ENCODE assay signal across 12 cellular contexts in genomic region chr1:45009296-45009865, GRCh38. TPM values are rescaled to one million over a fixed set of nuclear protein-coding genes. Genes with fewer than 3 reads are reported as not detected.
DNase-seq lines count a peak whose midpoint lies in the region; ATAC-seq and TF ChIP-seq lines count a peak whose summit lies in the region.
"Had no signal": no experiment of that assay in that cellular context is flagged by ENCODE, and none has a peak within 500 bp of the region (broad histone marks: within the 10 kb centered on the region; RNA-seq: fewer than 3 reads in every experiment).

No MANE protein-coding gene starts in this region.

- H3K4me2 ChIP-seq in mammary epithelial cell (ENCODE audit: insufficient read depth, low read depth, low read length) (peak overlapping the region; percentile 93), smooth muscle cell (no peak overlapping the region)

- WGBS in mammary epithelial cell (ENCODE audit: low coverage, missing lambda C conversion rate) = 96% methylated on average over 5 of the region's 11 CpGs
- 96% methylated on average over 11 of the region's 11 CpGs for WGBS in smooth muscle cell (ENCODE audit: low lambda C conversion rate)

- no peak for TF ChIP-seq CTCF in AG04450 (IDR thresholded peaks at IDR 0.05; ENCODE audit: low read depth, low read length)
- TF ChIP-seq CTCF in HFF-Myc (IDR thresholded peaks at IDR 0.05; ENCODE audit: low read depth, low read length, missing control alignments) = no peak
- no peak for TF ChIP-seq CTCF in mammary epithelial cell (conservative IDR thresholded peaks at IDR 0.05 in 1 of 2, IDR thresholded peaks at IDR 0.05 in 1 of 2; ENCODE audit: extremely low read depth in 1 of 2, insufficient read depth in 1 of 2, low read depth in 1 of 2, low read length in 2 of 2)
- TF ChIP-seq CTCF in smooth muscle cell (IDR thresholded peaks at IDR 0.05; ENCODE audit: borderline replicate concordance, insufficient read depth, poor library complexity, severe bottlenecking) = no peak
- TF ChIP-seq CTCF in Peyer's patch (IDR thresholded peaks at IDR 0.05) = no peak

- peaks cover 43% of the 10 kb centered on the region for H3K79me2 ChIP-seq in mammary epithelial cell (ENCODE audit: insufficient read depth, low read length)
- H3K79me2 ChIP-seq in smooth muscle cell (ENCODE audit: low read depth) = peaks cover 10% of the 10 kb centered on the region

- H3K4me3 ChIP-seq in AG04450 (ENCODE audit: low read depth, low read length) (peak overlapping the region; percentile 92; the same call in 1 of the 2 replicates), HFF-Myc (replicated peaks; ENCODE audit: low read depth, low read length) (peak overlapping the region; percentile 96), mammary epithelial cell (replicated peaks in 1 of 3; ENCODE audit: insufficient read depth in 1 of 3, low read depth in 2 of 3, low read length in 3 of 3) (no peak overlapping the region), smooth muscle cell (no peak overlapping the region), Peyer's patch (peak overlapping the region in 2 of 4 donors; percentile 82 to 83)

- H3F3A ChIP-seq in smooth muscle cell (ENCODE audit: low read depth) = no peaks in the 10 kb centered on the region

- DNase-seq in AG04450 (ENCODE audit: low read depth, low spot score) (no peak), HFF-Myc (ENCODE audit: extremely low read depth, low read depth) (no peak), mammary epithelial cell (no peak), smooth muscle cell (lab: John Stamatoyannopoulos, UW; ENCODE audit: unreplicated experiment) (no peak), NCI-H2196 treated with DMSO at 0.1 percent for 48 hours (lab: John Stamatoyannopoulos, UW; ENCODE audit: unreplicated experiment) (no peak), SKM-1 treated with dmso at 0.1 percent for 144 hours (lab: John Stamatoyannopoulos, UW; ENCODE audit: unreplicated experiment) (no peak), Peyer's patch (no peak)
- no peak for DNase-seq in naive thymus-derived CD8-positive, alpha-beta T cell
- DNase-seq: dermis blood vessel endothelial cell, DMS 273 treated with DMSO at 0.1 percent for 48 hours, H7, NCI-H1417 had no signal

- H3K9ac ChIP-seq in mammary epithelial cell (ENCODE audit: insufficient read depth, low read length) = no peak overlapping the region
- no peak overlapping the region for H3K9ac ChIP-seq in smooth muscle cell (ENCODE audit: low read depth)

- H2AFZ ChIP-seq in mammary epithelial cell (ENCODE audit: low read depth, low read length) (no peak overlapping the region), smooth muscle cell (ENCODE audit: low read depth) (no peak overlapping the region)

- H3K9me3 Mint-ChIP-seq in naive thymus-derived CD8-positive, alpha-beta T cell = no peaks in the 10 kb centered on the region

- H4K20me1 ChIP-seq in mammary epithelial cell (ENCODE audit: insufficient read depth, low read length) = no peaks in the 10 kb centered on the region
- H4K20me1 ChIP-seq in smooth muscle cell (ENCODE audit: low read depth) = peaks cover 6% of the 10 kb centered on the region

- H3K27me3 Mint-ChIP-seq in naive thymus-derived CD8-positive, alpha-beta T cell = no peaks in the 10 kb centered on the region

- no TSS peak for BruUV-seq in mammary epithelial cell (replicated peaks; lab: Mats Ljungman, UMichigan)

- peak overlapping the region; percentile 81 to 93 (median 84) for H3K4me3 Mint-ChIP-seq in naive thymus-derived CD8-positive, alpha-beta T cell

- peaks cover 17 to 47% (median 44%) of the 10 kb centered on the region in 4 donors for H3K4me1 Mint-ChIP-seq in naive thymus-derived CD8-positive, alpha-beta T cell

- H3K36me3 ChIP-seq in mammary epithelial cell (ENCODE audit: insufficient read depth, low read length) (peaks cover 12% of the 10 kb centered on the region), smooth muscle cell (ENCODE audit: low read depth) (no peaks in the 10 kb centered on the region), Peyer's patch (peaks cover 0 to 55% (median 0%) of the 10 kb centered on the region in 3 donors)

- peaks cover 24% of the 10 kb centered on the region for H3K4me1 ChIP-seq in mammary epithelial cell (ENCODE audit: insufficient read depth, low read length)
- H3K4me1 ChIP-seq in smooth muscle cell (ENCODE audit: low read depth) = peaks cover 17% of the 10 kb centered on the region
- peaks cover 5 to 37% (median 25%) of the 10 kb centered on the region in 4 donors for H3K4me1 ChIP-seq in Peyer's patch

- no peaks in the 10 kb centered on the region; the same call in 1 of the 2 replicates for H3K9me3 ChIP-seq in AG04450 (ENCODE audit: control insufficient read depth, insufficient read depth, low read length)
- no peaks in the 10 kb centered on the region for H3K9me3 ChIP-seq in mammary epithelial cell (replicated peaks; ENCODE audit: insufficient read depth, low read length)
- no peaks in the 10 kb centered on the region for H3K9me3 ChIP-seq in smooth muscle cell (replicated peaks; ENCODE audit: low read depth)
- no peaks in the 10 kb centered on the region for H3K9me3 ChIP-seq in Peyer's patch

- ATAC-seq in naive thymus-derived CD8-positive, alpha-beta T cell = no peak

- H3K27ac ChIP-seq in AG04450 (ENCODE audit: low read depth, low read length) (no peak overlapping the region), mammary epithelial cell (ENCODE audit: insufficient read depth, low read depth, low read length) (no peak overlapping the region), smooth muscle cell (ENCODE audit: low read depth) (no peak overlapping the region), Peyer's patch (no peak overlapping the region)

- no peaks in the 10 kb centered on the region for H3K27me3 ChIP-seq in AG04450 (ENCODE audit: control insufficient read depth, insufficient read depth, low read length)
- no peaks in the 10 kb centered on the region for H3K27me3 ChIP-seq in mammary epithelial cell (ENCODE audit: insufficient read depth, low read length)
- no peaks in the 10 kb centered on the region for H3K27me3 ChIP-seq in smooth muscle cell (ENCODE audit: low read depth)
- H3K27me3 ChIP-seq in Peyer's patch = no peaks in the 10 kb centered on the region

- CTCF ChIA-PET in AG04450 (lab: Charles Lee) = interaction anchor here (0.7 to 5.6 kb wide), 3 partner anchors 174 to 483 kb away, joined by 4 to 30 read pairs (median 17); no protein-coding TSS in a partner anchor
- CTCF ChIA-PET in mammary epithelial cell (lab: Charles Lee; ENCODE audit: low non-redundant PET) = no interaction called here

- in situ Hi-C loops in mammary epithelial cell (cut with MboI; ENCODE audit: low sequenced_read_pairs in 2 of 2) = loop anchor here in 1 of 2 donors (10.0 kb wide), 1 partner anchor 175 kb away; no protein-coding TSS in a partner anchor

- intact Hi-C loops in mammary epithelial cell (cut with micrococcal nuclease) = no loop called here

- H3K27ac Mint-ChIP-seq in naive thymus-derived CD8-positive, alpha-beta T cell = peak overlapping the region in 9 of 10 donors; percentile 9 to 88 (median 73)

- dilution Hi-C loops in mammary epithelial cell (cut with HindIII; ENCODE audit: low sequenced_read_pairs) = no loop called here

- H3K36me3 Mint-ChIP-seq in naive thymus-derived CD8-positive, alpha-beta T cell = peaks cover 0 to 51% (median 4%) of the 10 kb centered on the region in 3 donors

- POLR2A ChIA-PET in AG04450 (lab: Yijun Ruan, JAX) = interaction anchor here (0.8 kb wide), 1 partner anchor 62 kb away, joined by 3 read pairs; no protein-coding TSS in a partner anchor
- POLR2A ChIA-PET in naive thymus-derived CD8-positive, alpha-beta T cell (lab: Charles Lee) = interaction anchor here (2.9 to 5.1 kb wide), 4 partner anchors 196 to 331 kb away, joined by 16 to 66 read pairs (median 40); partner anchors contain the start of genes MUTYH, PLK3, RPS8 and TOE1

- no peak for TF ChIP-seq POLR2A in Peyer's patch (IDR thresholded peaks at IDR 0.05)

RNA-seq across cellular contexts. Expression of gene HECTD3, which starts 1.7 kb away (rescaled TPM):
- polyA plus RNA-seq in AG04450 (2011; rRNA removed) (40.8 and 52.0 TPM in 2 replicates), mammary epithelial cell (33.0 TPM), smooth muscle cell (34.6 and 41.7 TPM in 2 replicates)
- 50.9 and 53.2 TPM in 2 replicates for polyA minus RNA-seq in AG04450 (2011; rRNA and poly(A)+ RNA removed)
- total RNA-seq in mammary epithelial cell (10 to 100 TPM; 18.5 to 29.4 TPM), smooth muscle cell (22.1 and 22.7 TPM in 2 replicates), Peyer's patch (100 to 1,000 TPM; 141 to 270 (median 202) TPM)
- 81.4 TPM for polyA minus RNA-seq in mammary epithelial cell
- 10 to 100 TPM; 47.2 to 49.3 TPM for total RNA-seq in naive thymus-derived CD8-positive, alpha-beta T cell
- polyA plus RNA-seq in naive thymus-derived CD8-positive, alpha-beta T cell = 10 to 100 TPM in 2 of 3 donors, 1 to 10 TPM in 1; 7.2 to 17.8 (median 15.6) TPM

RNA-seq across cellular contexts. Expression of gene UROD, which starts 2.7 kb away (rescaled TPM):
- 185 and 226 TPM in 2 replicates for polyA plus RNA-seq in AG04450 (2011; rRNA removed)
- 110 and 151 TPM in 2 replicates for polyA minus RNA-seq in AG04450 (2011; rRNA and poly(A)+ RNA removed)
- total RNA-seq in mammary epithelial cell = 100 to 1,000 TPM; 100 to 108 TPM
- 217 TPM for polyA plus RNA-seq in mammary epithelial cell
- polyA minus RNA-seq in mammary epithelial cell = 159 TPM
- 10 to 100 TPM; 74.9 to 78.8 TPM for total RNA-seq in naive thymus-derived CD8-positive, alpha-beta T cell
- 10 to 100 TPM; 71.6 to 80.9 (median 74.9) TPM for polyA plus RNA-seq in naive thymus-derived CD8-positive, alpha-beta T cell
- total RNA-seq in smooth muscle cell = 53.7 and 82.4 TPM in 2 replicates
- polyA plus RNA-seq in smooth muscle cell = 122 and 123 TPM in 2 replicates
- total RNA-seq in Peyer's patch = 10 to 100 TPM; 43.4 to 56.6 (median 51.3) TPM

RNA-seq across cellular contexts. Expression of gene EIF2B3, which starts 23.0 kb away (rescaled TPM):
- polyA plus RNA-seq in AG04450 (2011; rRNA removed) = 44.0 and 52.4 TPM in 2 replicates
- 41.1 and 43.8 TPM in 2 replicates for polyA minus RNA-seq in AG04450 (2011; rRNA and poly(A)+ RNA removed)
- 10 to 100 TPM; 28.3 to 34.8 TPM for total RNA-seq in mammary epithelial cell
- 36.9 TPM for polyA plus RNA-seq in mammary epithelial cell
- polyA minus RNA-seq in mammary epithelial cell = 49.1 TPM
- 10 to 100 TPM; 16.0 to 16.5 TPM for total RNA-seq in naive thymus-derived CD8-positive, alpha-beta T cell
- 10 to 100 TPM; 22.1 to 27.9 (median 22.5) TPM for polyA plus RNA-seq in naive thymus-derived CD8-positive, alpha-beta T cell
- 22.0 and 29.8 TPM in 2 replicates for total RNA-seq in smooth muscle cell
- 24.2 and 26.9 TPM in 2 replicates for polyA plus RNA-seq in smooth muscle cell
- 10 to 100 TPM; 10.3 to 23.9 (median 16.6) TPM for total RNA-seq in Peyer's patch

Comparison
In these comparisons a context has a peak if more than half of its experiments do, and no peak if none do; other contexts are left out.
1. H3K4me3 ChIP-seq: peak in AG04450 (single experiment) and HFF-Myc (single experiment); none in mammary epithelial cell (0 of 3) and smooth muscle cell (single experiment).